Comparison of ENCODE assay signal across 18 cellular contexts in the genomic region with DNA sequence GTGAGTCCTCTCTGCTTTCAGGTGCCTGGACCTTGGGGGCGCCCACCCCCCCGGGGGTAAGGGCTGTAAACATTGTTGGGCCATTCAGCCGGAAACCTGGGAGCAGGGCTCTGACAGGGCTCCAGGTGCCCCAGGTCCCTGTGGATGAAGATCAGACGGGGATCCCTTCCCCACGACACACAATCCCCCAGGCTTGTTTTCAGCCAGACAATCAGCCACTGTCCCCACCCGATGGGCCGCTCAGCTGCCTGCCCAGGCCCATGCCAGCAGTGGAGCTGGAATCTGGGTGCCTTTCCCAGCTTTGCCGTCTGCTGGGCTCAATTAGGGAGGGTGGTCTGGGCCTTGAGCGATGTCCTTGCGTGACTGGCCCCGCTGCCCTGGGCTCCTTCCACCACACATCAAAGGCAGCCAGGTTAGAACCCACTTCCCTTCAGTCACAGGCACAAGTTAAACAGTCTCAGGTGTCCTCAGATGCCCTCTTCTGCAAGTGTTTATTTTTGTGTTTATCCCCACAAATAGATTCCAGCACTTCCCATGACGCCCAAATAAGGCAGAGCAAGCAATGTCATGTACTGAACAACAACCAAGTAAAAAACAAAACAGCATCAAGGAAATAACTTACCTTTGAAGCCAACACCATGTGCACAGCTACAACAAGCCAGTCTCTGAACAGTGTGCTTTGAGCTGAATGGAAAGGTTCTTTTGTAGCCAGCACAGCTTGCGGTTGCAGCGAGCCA.
"Had no signal": no experiment of that assay in that cellular context is flagged by ENCODE, and none has a peak within 500 bp of the region (broad histone marks: within the 10 kb centered on the region; RNA-seq: fewer than 3 reads in every experiment).

No MANE protein-coding gene starts in this region.

- H3K4me1 ChIP-seq: gastrocnemius medialis, left lung, spleen, upper lobe of left lung had no signal

- ATAC-seq: activated CD8-positive, alpha-beta T cell treated with anti-CD3 and anti-CD28 coated beads for 36 hours; gastrocnemius medialis; left lung; mucosa of descending colon; naive thymus-derived CD4-positive, alpha-beta T cell had no signal

- H3K4me3 ChIP-seq: cardiac muscle cell, dorsolateral prefrontal cortex, gastrocnemius medialis, left lung, mucosa of descending colon, spleen, thoracic aorta, upper lobe of left lung had no signal

- DNase-seq: activated CD8-positive, alpha-beta memory T cell treated with anti-CD3 and anti-CD28 coated beads, Interleukin-2, amount 50 U/mL, for 48 hours; activated CD8-positive, alpha-beta T cell treated with anti-CD3 and anti-CD28 coated beads for 36 hours; activated naive CD8-positive, alpha-beta T cell treated with anti-CD3 and anti-CD28 coated beads for 36 hours; amniotic stem cell; dorsolateral prefrontal cortex; gastrocnemius medialis; left lung; mucosa of descending colon; naive thymus-derived CD4-positive, alpha-beta T cell; occipital lobe; retina; spleen; stimulated activated CD4-positive, alpha-beta T cell treated with anti-CD3 and anti-CD28 coated beads, Interleukin-4, amount 100 ng/mL, for 4 hours; T1000 had no signal

- H3K27ac ChIP-seq: cardiac muscle cell, dorsolateral prefrontal cortex, epithelial cell of prostate, gastrocnemius medialis, left lung, spleen, thoracic aorta, upper lobe of left lung had no signal

- H3K9me3 ChIP-seq: mucosa of descending colon, thoracic aorta had no signal

- H3K36me3 ChIP-seq: cardiac muscle cell, gastrocnemius medialis, left lung, spleen, thoracic aorta, upper lobe of left lung had no signal

- H3K27me3 ChIP-seq: cardiac muscle cell, dorsolateral prefrontal cortex, gastrocnemius medialis, left lung, spleen, upper lobe of left lung had no signal
